21 cellular contexts compared by ENCODE assay signal in the genomic region with DNA sequence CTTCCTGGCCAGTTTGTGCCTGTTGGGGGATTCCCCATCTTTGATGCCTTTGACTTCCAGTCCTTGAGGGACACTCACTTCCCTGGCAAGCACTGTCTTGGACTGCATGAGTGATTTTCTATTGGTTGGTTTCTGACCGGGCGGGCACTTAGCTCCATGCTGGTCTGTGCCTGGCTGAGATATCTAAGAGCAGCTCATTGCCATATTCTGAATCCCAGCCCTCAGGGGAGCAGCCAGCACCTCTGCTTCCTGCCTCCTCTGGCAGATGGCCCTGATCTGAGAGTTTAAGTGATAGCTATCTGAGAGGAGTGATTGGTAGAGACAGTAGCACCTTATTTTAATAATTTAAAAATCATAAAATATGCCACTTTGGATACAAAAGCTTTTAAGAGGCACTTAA. TPM values are rescaled to one million over a fixed set of nuclear protein-coding genes. Genes with fewer than 3 reads are reported as not detected.
DNase-seq lines count a peak whose midpoint lies in the region; ATAC-seq and TF ChIP-seq lines count a peak whose summit lies in the region.
"Had no signal": no experiment of that assay in that cellular context is flagged by ENCODE, and none has a peak within 500 bp of the region (broad histone marks: within the 10 kb centered on the region; RNA-seq: fewer than 3 reads in every experiment).

No MANE protein-coding gene starts in this region.

- peaks cover 16% of the 10 kb centered on the region for H3K9me3 Mint-ChIP-seq in glutamatergic neuron (ENCODE audit: unreplicated experiment)
- H3K9me3 Mint-ChIP-seq in naive thymus-derived CD4-positive, alpha-beta T cell: peaks cover 0 to 2% (median 0%) of the 10 kb centered on the region in 11 donors
- H3K9me3 Mint-ChIP-seq: HFFc6; stimulated activated effector memory CD8-positive, alpha-beta T cell treated with anti-CD3 and anti-CD28 coated beads, Interleukin-12 subunit alpha, Interleukin-12 subunit beta, amount 100 ng/mL, for 72 hours had no signal

- H3K56ac ChIP-seq in IMR-90 (ENCODE audit: extremely low read depth, insufficient read depth, low read length): no peak overlapping the region

- H3K27me3 ChIP-seq in IMR-90 (ENCODE audit: control insufficient read depth, insufficient read depth, low read length): no peaks in the 10 kb centered on the region
- H3K27me3 ChIP-seq in naive thymus-derived CD4-positive, alpha-beta T cell (ENCODE audit: control insufficient read depth in 2 of 2, insufficient read depth in 2 of 2, low read length in 2 of 2): no peaks in the 10 kb centered on the region

- no peak overlapping the region for H2BK5ac ChIP-seq in IMR-90 (ENCODE audit: low read depth, low read length, poor library complexity, severe bottlenecking)

- in situ Hi-C loops in IMR-90 (cut with MboI; ENCODE audit: low sequenced_read_pairs): no loop called here

- no peak for TF ChIP-seq RAD21 in IMR-90 (IDR thresholded peaks at IDR 0.05; ENCODE audit: low read length)

- ATAC-seq in IMR-90 (ENCODE audit: low read depth) (no peak), HG03342 (IDR thresholded peaks at IDR 0.05; ENCODE audit: unreplicated experiment) (no peak)
- no peak for ATAC-seq in naive thymus-derived CD4-positive, alpha-beta T cell
- ATAC-seq: stimulated activated effector memory CD8-positive, alpha-beta T cell treated with anti-CD3 and anti-CD28 coated beads, Interleukin-12 subunit alpha, Interleukin-12 subunit beta, amount 100 ng/mL, for 72 hours had no signal

- H2AK5ac ChIP-seq in IMR-90 (ENCODE audit: low read depth, low read length): peak overlapping the region; percentile 20; the same call in 1 of the 2 replicates

- H3K9me1 ChIP-seq in IMR-90 (ENCODE audit: insufficient read depth, low read length): peaks cover 4% of the 10 kb centered on the region; the same call in 1 of the 2 replicates

- no peaks in the 10 kb centered on the region for H4K20me1 ChIP-seq in IMR-90 (ENCODE audit: insufficient read depth, low read length)

- peak overlapping the region; percentile 52; the same call in 1 of the 2 replicates for H3K4ac ChIP-seq in IMR-90 (ENCODE audit: low read depth, low read length)

- dilution Hi-C loops in IMR-90 (cut with HindIII; ENCODE audit: low sequenced_read_pairs, unreplicated experiment): no loop called here

- no peak for TF ChIP-seq POLR2A in IMR-90 (IDR thresholded peaks at IDR 0.05; ENCODE audit: low read depth, low read length)

- CTCF ChIA-PET in IMR-90 (lab: Yijun Ruan, JAX): interaction anchor here (0.6 to 0.9 kb wide), 2 partner anchors 134 to 920 kb away, joined by 3 read pairs; no protein-coding TSS in a partner anchor
- CTCF ChIA-PET in naive thymus-derived CD4-positive, alpha-beta T cell (lab: Charles Lee): no interaction called here

- TF ChIP-seq CTCF in IMR-90 (conservative IDR thresholded peaks at IDR 0.05; ENCODE audit: low read depth, low read length) (no peak), glutamatergic neuron (IDR thresholded peaks at IDR 0.05; ENCODE audit: partially characterized antibody, unreplicated experiment) (no peak)

- peaks cover 8% of the 10 kb centered on the region for H3K27me3 Mint-ChIP-seq in glutamatergic neuron (ENCODE audit: unreplicated experiment)
- no peaks in the 10 kb centered on the region for H3K27me3 Mint-ChIP-seq in naive thymus-derived CD4-positive, alpha-beta T cell

- H4K91ac ChIP-seq in IMR-90 (ENCODE audit: insufficient read depth, low read depth, low read length): peak overlapping the region; percentile 40; the same call in 1 of the 2 replicates

- no peak overlapping the region for H2AFZ ChIP-seq in IMR-90 (replicated peaks; ENCODE audit: low read length, poor library complexity)

- H3K27ac Mint-ChIP-seq in glutamatergic neuron (ENCODE audit: unreplicated experiment): peak overlapping the region; percentile 95
- H3K27ac Mint-ChIP-seq in naive thymus-derived CD4-positive, alpha-beta T cell: peak overlapping the region in 3 of 9 donors; percentile 14 to 54 (median 43)
- H3K27ac Mint-ChIP-seq: HFFc6; stimulated activated effector memory CD8-positive, alpha-beta T cell treated with anti-CD3 and anti-CD28 coated beads, Interleukin-12 subunit alpha, Interleukin-12 subunit beta, amount 100 ng/mL, for 72 hours had no signal

- no peak overlapping the region for H3K27ac ChIP-seq in IMR-90 (ENCODE audit: insufficient read depth, low read length)
- H3K27ac ChIP-seq in naive thymus-derived CD4-positive, alpha-beta T cell (ENCODE audit: low read depth, low read length): no peak overlapping the region
- H3K27ac ChIP-seq: prostate gland, thoracic aorta had no signal

- H3K4me1 ChIP-seq in IMR-90 (ENCODE audit: control insufficient read depth, insufficient read depth, low read length): peaks cover 7% of the 10 kb centered on the region
- H3K4me1 ChIP-seq in naive thymus-derived CD4-positive, alpha-beta T cell (ENCODE audit: control insufficient read depth in 2 of 2, insufficient read depth in 2 of 2, low read length in 2 of 2): peaks cover 0 to 14% of the 10 kb centered on the region in 2 donors
- H3K4me1 ChIP-seq: prostate gland had no signal

- H3K4me3 Mint-ChIP-seq in glutamatergic neuron (ENCODE audit: unreplicated experiment): peak overlapping the region; percentile 41
- no peak overlapping the region for H3K4me3 Mint-ChIP-seq in naive thymus-derived CD4-positive, alpha-beta T cell
- H3K4me3 Mint-ChIP-seq: HFFc6; stimulated activated effector memory CD8-positive, alpha-beta T cell treated with anti-CD3 and anti-CD28 coated beads, Interleukin-12 subunit alpha, Interleukin-12 subunit beta, amount 100 ng/mL, for 72 hours had no signal

- peak; percentile 73 for DNase-seq in DMS 273 treated with DMSO at 0.1 percent for 48 hours (lab: John Stamatoyannopoulos, UW)
- no peak for DNase-seq in IMR-90
- peak; percentile 72 for DNase-seq in NCI-H345 (lab: John Stamatoyannopoulos, UW)
- DNase-seq in glutamatergic neuron: peak; percentile 82
- no peak for DNase-seq in naive thymus-derived CD4-positive, alpha-beta T cell
- no peak for DNase-seq in NCI-H748 (lab: John Stamatoyannopoulos, UW; ENCODE audit: unreplicated experiment)
- no peak for DNase-seq in NCI-H1694 (lab: John Stamatoyannopoulos, UW)
- DNase-seq: activated CD4-positive, alpha-beta T cell treated with anti-CD3 and anti-CD28 coated beads for 48 hours; activated CD8-positive, alpha-beta memory T cell treated with anti-CD3 and anti-CD28 coated beads, Interleukin-2, amount 50 U/mL, for 4 hours; activated gamma-delta T cell treated with Interleukin-2 at 50 U/mL for 16 hours; AML-193; anterior cingulate cortex; cerebellar nuclear complex; HFFc6; kidney glomerular epithelial cell; OCI-M1; stimulated activated CD4-positive, alpha-beta T cell treated with anti-CD3 and anti-CD28 coated beads, Interleukin-12 subunit alpha, Interleukin-12 subunit beta, amount 100 ng/mL, for 4 hours had no signal

- peaks cover 52% of the 10 kb centered on the region for H3K4me1 Mint-ChIP-seq in glutamatergic neuron (ENCODE audit: low read depth, unreplicated experiment)
- H3K4me1 Mint-ChIP-seq in naive thymus-derived CD4-positive, alpha-beta T cell: peaks cover 13 to 60% (median 49%) of the 10 kb centered on the region in 7 donors

- H4K8ac ChIP-seq in IMR-90 (ENCODE audit: low read depth in 2 of 2, low read length in 2 of 2): no peak overlapping the region

- peak overlapping the region; percentile 48; the same call in 1 of the 2 replicates for H3K23ac ChIP-seq in IMR-90 (ENCODE audit: low read depth, low read length)

- peaks cover 3 to 14% of the 10 kb centered on the region in 2 experiments; a peak in 2 of 4 replicates for H3K79me1 ChIP-seq in IMR-90 (ENCODE audit: low read depth in 1 of 2, low read length in 2 of 2)

- H2AK9ac ChIP-seq in IMR-90 (replicated peaks; ENCODE audit: low read depth, low read length, poor library complexity): no peak overlapping the region

- intact Hi-C loops in IMR-90 (cut with micrococcal nuclease): no loop called here
- intact Hi-C loops in naive thymus-derived CD4-positive, alpha-beta T cell (cut with micrococcal nuclease): no loop called here

- H2BK20ac ChIP-seq in IMR-90 (ENCODE audit: low read depth, low read length): peak overlapping the region; percentile 49; the same call in 1 of the 2 replicates

- 90% methylated on average over 2 of the region's 2 CpGs; no CpG with 5 or more reads in 1 of the 2 experiments for WGBS in IMR-90 (ENCODE audit: extremely low coverage in 2 of 2, insufficient read length in 1 of 2), 2 experiments

- no peaks in the 10 kb centered on the region for H3K36me3 ChIP-seq in IMR-90 (ENCODE audit: control insufficient read depth, insufficient read depth, low read length)
- H3K36me3 ChIP-seq in naive thymus-derived CD4-positive, alpha-beta T cell (ENCODE audit: control insufficient read depth in 2 of 3, insufficient read depth in 3 of 3, low read length in 3 of 3): no peaks in the 10 kb centered on the region
- H3K36me3 ChIP-seq: prostate gland, thoracic aorta had no signal

- H3K14ac ChIP-seq in IMR-90 (replicated peaks; ENCODE audit: low read depth, low read length): no peak overlapping the region

- POLR2A ChIA-PET in IMR-90 (lab: Charles Lee; ENCODE audit: unreplicated experiment): no interaction called here
- POLR2A ChIA-PET in naive thymus-derived CD4-positive, alpha-beta T cell (lab: Charles Lee): no interaction called here

- H3K36me3 Mint-ChIP-seq in glutamatergic neuron (ENCODE audit: unreplicated experiment): peaks cover 5% of the 10 kb centered on the region
- peaks cover 4 to 31% (median 14%) of the 10 kb centered on the region in 5 donors for H3K36me3 Mint-ChIP-seq in naive thymus-derived CD4-positive, alpha-beta T cell
- H3K36me3 Mint-ChIP-seq: stimulated activated effector memory CD8-positive, alpha-beta T cell treated with anti-CD3 and anti-CD28 coated beads, Interleukin-12 subunit alpha, Interleukin-12 subunit beta, amount 100 ng/mL, for 72 hours had no signal

- H3K9me3 ChIP-seq in IMR-90 (ENCODE audit: control insufficient read depth, insufficient read depth, low read length): no peaks in the 10 kb centered on the region
- no peaks in the 10 kb centered on the region for H3K9me3 ChIP-seq in naive thymus-derived CD4-positive, alpha-beta T cell (ENCODE audit: control insufficient read depth in 2 of 3, low read length in 3 of 3)
- H3K9me3 ChIP-seq: prostate gland, thoracic aorta had no signal

- peak overlapping the region; percentile 34; the same call in 1 of the 2 replicates for H2BK120ac ChIP-seq in IMR-90 (ENCODE audit: low read depth, low read length)

- no peak overlapping the region for H3K18ac ChIP-seq in IMR-90 (ENCODE audit: low read depth, low read length)

- no peak overlapping the region for H3K9ac ChIP-seq in IMR-90 (ENCODE audit: low read depth, low read length)

- H2BK15ac ChIP-seq in IMR-90 (ENCODE audit: low read depth, low read length): no peak overlapping the region; the same call in 2 of the 3 replicates

- H3K4me2 ChIP-seq in IMR-90 (ENCODE audit: low read depth, low read length): no peak overlapping the region

- H4K5ac ChIP-seq in IMR-90 (ENCODE audit: low read depth, low read length): no peak overlapping the region; the same call in 1 of the 2 replicates

- no TSS peak for BruUV-seq in IMR-90 (replicated peaks; lab: Mats Ljungman, UMichigan)

- no peak overlapping the region for H3K4me3 ChIP-seq in IMR-90 (ENCODE audit: insufficient read depth, low read depth, low read length)
- H3K4me3 ChIP-seq in naive thymus-derived CD4-positive, alpha-beta T cell (ENCODE audit: low read length): no peak overlapping the region
- H3K4me3 ChIP-seq: prostate gland, thoracic aorta had no signal

RNA-seq across cellular contexts. Expression of a gene that starts 52.5 kb away (rescaled TPM):
- 6.1 and 7.0 TPM in 2 replicates for total RNA-seq in IMR-90 (2012; rRNA removed)
- polyA plus RNA-seq in IMR-90 (2012; rRNA removed): 1.8 and 2.2 TPM in 2 replicates
- 1.1 and 1.7 TPM in 2 replicates for polyA plus RNA-seq in IMR-90 (2012; cell fraction: cytosol; rRNA removed)
- polyA plus RNA-seq in IMR-90 (2012; cell fraction: nucleus; rRNA removed; ENCODE audit: low replicate concordance): 3.9 and 6.5 TPM in 2 replicates
- 9.1 TPM for total RNA-seq in glutamatergic neuron (ENCODE audit: unreplicated experiment)
- total RNA-seq in naive thymus-derived CD4-positive, alpha-beta T cell: 10 to 100 TPM; 17.1 to 33.8 (median 23.5) TPM
- polyA plus RNA-seq in naive thymus-derived CD4-positive, alpha-beta T cell: 1 to 10 TPM; 7.8 to 9.0 TPM

Comparison
In these comparisons a context has a peak if more than half of its experiments do, and no peak if none do; other contexts are left out.
1. DNase-seq: peak in DMS 273 treated with DMSO at 0.1 percent for 48 hours (single experiment), NCI-H345 (single experiment) and glutamatergic neuron (single experiment); none in IMR-90 (single experiment), naive thymus-derived CD4-positive, alpha-beta T cell (0 of 9), NCI-H748 (single experiment) and NCI-H1694 (single experiment).